12 cellular contexts compared by ENCODE assay signal in genomic region chr1:221035680-221036153, GRCh38.
A peak's percentile ranks its signal among the peaks of the same experiment; 100 is the strongest.
DNase-seq lines count a peak whose midpoint lies in the region; ATAC-seq and TF ChIP-seq lines count a peak whose summit lies in the region.
"Had no signal": no experiment of that assay in that cellular context is flagged by ENCODE, and none has a peak within 500 bp of the region (broad histone marks: within the 10 kb centered on the region; RNA-seq: fewer than 3 reads in every experiment).

No MANE protein-coding gene starts in this region.

- 8 to 15% methylated on average over 6 of the region's 6 CpGs for WGBS in aorta, 2 donors

- H3K27ac ChIP-seq in foreskin keratinocyte, result no peak overlapping the region
- H3K27ac ChIP-seq in aorta (ENCODE audit: low read depth in 1 of 2, low read length in 2 of 2), result no peak overlapping the region

- H3K4me1 ChIP-seq in foreskin keratinocyte (peaks cover 9% of the 10 kb centered on the region), aorta (ENCODE audit: control insufficient read depth in 1 of 2, insufficient read depth in 2 of 2, low read length in 2 of 2) (no peaks in the 10 kb centered on the region)

- ATAC-seq in foreskin keratinocyte (peak; percentile 87), HG03565 (IDR thresholded peaks at IDR 0.05; ENCODE audit: unreplicated experiment) (no peak), aorta (ENCODE audit: low FRiP score) (no peak)

- TF ChIP-seq CTCF in foreskin keratinocyte (conservative IDR thresholded peaks at IDR 0.05), result no peak

- H3K9me3 ChIP-seq in aorta (ENCODE audit: control insufficient read depth, low read length), result peaks cover 1% of the 10 kb centered on the region

- DNase-seq in AG20443 (ENCODE audit: low spot score) (peak; percentile 59), HS-5 (ENCODE audit: low read depth) (peak; percentile 84), T1000 (lab: John Stamatoyannopoulos, UW) (peak; percentile 11), foreskin keratinocyte (peak; percentile 3 to 57), globus pallidus (ENCODE audit: low spot score) (no peak), T-helper 1 cell (no peak), aorta (no peak)
- DNase-seq: activated CD4-positive, alpha-beta T cell treated with anti-CD3 and anti-CD28 coated beads for 48 hours; glutamatergic neuron; naive B cell; stimulated activated CD4-positive, alpha-beta T cell treated with anti-CD3 and anti-CD28 coated beads, Interleukin-2, amount 100 ng/mL, for 48 hours had no signal

- H3K27me3 ChIP-seq in foreskin keratinocyte (no peaks in the 10 kb centered on the region), aorta (ENCODE audit: control insufficient read depth in 1 of 2, insufficient read depth in 2 of 2, low read length in 1 of 2) (no peaks in the 10 kb centered on the region)

- H3K36me3 ChIP-seq in aorta (ENCODE audit: control insufficient read depth in 1 of 2, insufficient read depth in 2 of 2, low read length in 1 of 2), result no peaks in the 10 kb centered on the region

- intact Hi-C loops in aorta (cut with DNase I), result no loop called here

- H3K4me3 ChIP-seq in aorta (ENCODE audit: low read length in 2 of 2), result no peak overlapping the region

Comparison
In these comparisons a context has a peak if more than half of its experiments do, and no peak if none do; other contexts are left out.
1. DNase-seq: peak in AG20443 (single experiment), HS-5 (single experiment), T1000 (single experiment) and foreskin keratinocyte (2 of 2); none in globus pallidus (single experiment), T-helper 1 cell (0 of 5) and aorta (0 of 2).